ENCODE assay signal across 21 cellular contexts in genomic region chr15:82946155-82946701, GRCh38.
"Had no signal": no experiment of that assay in that cellular context is flagged by ENCODE, and none has a peak within 500 bp of the region (broad histone marks: within the 10 kb centered on the region; RNA-seq: fewer than 3 reads in every experiment).

No MANE protein-coding gene starts in this region.

- H3K4me1 Mint-ChIP-seq: mesothelial cell of epicardium, neural crest cell had no signal

- H3K27ac Mint-ChIP-seq: mesothelial cell of epicardium; naive B cell; natural killer cell treated with Interleukin-12 subunit alpha and Interleukin-12 subunit beta and Interleukin-15 and Interleukin-18, amount 100 ng/mL, for 72 hours had no signal

- H3K4me3 Mint-ChIP-seq: mesothelial cell of epicardium; natural killer cell treated with Interleukin-12 subunit alpha and Interleukin-12 subunit beta and Interleukin-15 and Interleukin-18, amount 100 ng/mL, for 72 hours; neural crest cell had no signal

- ATAC-seq: mucosa of descending colon; natural killer cell treated with Interleukin-12 subunit alpha and Interleukin-12 subunit beta and Interleukin-15 and Interleukin-18, amount 100 ng/mL, for 72 hours; pancreas had no signal

- DNase-seq: colonic mucosa; dermis blood vessel endothelial cell; effector memory CD4-positive, alpha-beta T cell; esophagus squamous epithelium; foreskin melanocyte; hypothalamus; mesenchymal stem cell; mucosa of descending colon; naive B cell; right lobe of liver; small intestine; stimulated activated CD4-positive, alpha-beta T cell treated with anti-CD3 and anti-CD28 coated beads, Interleukin-15, amount 100 ng/mL, for 24 hours; stimulated activated CD4-positive, alpha-beta T cell treated with anti-CD3 and anti-CD28 coated beads, Interleukin-2, amount 100 ng/mL, for 48 hours; stimulated activated naive CD4-positive, alpha-beta T cell treated with Interleukin-2 at 50 U/mL for 16 hours; stomach; tibial artery; upper lobe of left lung had no signal

- H3K9me3 Mint-ChIP-seq: mesothelial cell of epicardium; natural killer cell treated with Interleukin-12 subunit alpha and Interleukin-12 subunit beta and Interleukin-15 and Interleukin-18, amount 100 ng/mL, for 72 hours; neural crest cell had no signal

- H3K36me3 Mint-ChIP-seq: mesothelial cell of epicardium; naive B cell; natural killer cell treated with Interleukin-12 subunit alpha and Interleukin-12 subunit beta and Interleukin-15 and Interleukin-18, amount 100 ng/mL, for 72 hours had no signal
